ENCODE assay signal across 8 cellular contexts in the genomic region with DNA sequence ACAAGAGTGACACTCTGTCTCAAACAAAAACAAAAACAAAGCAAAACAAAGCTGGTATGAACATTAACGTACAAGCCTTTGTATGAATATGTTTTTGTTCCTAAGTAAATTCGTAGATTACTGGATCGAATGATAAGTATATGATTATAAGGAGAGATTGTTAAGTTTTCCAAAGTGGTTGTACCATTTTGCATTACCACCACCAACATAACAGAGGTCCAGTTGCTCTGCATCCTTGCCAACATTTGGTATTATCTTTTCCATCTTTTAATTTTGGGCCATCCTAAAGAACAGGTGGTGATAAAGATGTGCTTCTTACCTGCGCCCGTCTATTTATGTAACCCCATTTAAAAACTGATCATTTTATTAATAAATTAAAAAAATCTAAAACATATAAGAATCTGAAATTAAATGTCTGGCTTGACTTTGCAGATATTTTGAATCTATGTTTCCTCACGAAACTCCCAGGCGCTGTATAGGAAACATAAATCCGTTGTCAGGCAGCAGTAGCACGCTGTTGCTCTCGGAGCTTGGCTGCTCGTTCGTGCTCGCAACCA. TPM values are rescaled to one million over a fixed set of nuclear protein-coding genes. Genes with fewer than 3 reads are reported as not detected.
DNase-seq lines count a peak whose midpoint lies in the region; TF ChIP-seq lines count a peak whose summit lies in the region.

No MANE protein-coding gene starts in this region.

- no peaks in the 10 kb centered on the region for H3K4me1 Mint-ChIP-seq in Calu3 (ENCODE audit: low read depth, unreplicated experiment)
- peaks cover 6% of the 10 kb centered on the region for H3K4me1 Mint-ChIP-seq in dendritic cell treated with granulocyte-macrophage colony-stimulating factor and Interleukin-4, amounts not matched to agents 40 ng/mL and 50 ng/mL, for 4 days (ENCODE audit: low read depth)

- in situ Hi-C loops in GM13977 (cut with MboI; ENCODE audit: low pct_unique_long_range_greater_than_20kb, low sequenced_read_pairs, unreplicated experiment), result loop anchor here (25.0 kb wide), 1 partner anchor 253 kb away; no protein-coding TSS in a partner anchor

- H3K27ac Mint-ChIP-seq in Calu3 (ENCODE audit: unreplicated experiment), result peak overlapping the region; percentile 96
- peak overlapping the region; percentile 85 for H3K27ac Mint-ChIP-seq in dendritic cell treated with granulocyte-macrophage colony-stimulating factor and Interleukin-4, amounts not matched to agents 40 ng/mL and 50 ng/mL, for 4 days

- intact Hi-C loops in Calu3 (cut with micrococcal nuclease; ENCODE audit: unreplicated experiment), result no loop called here
- intact Hi-C loops in dendritic cell treated with granulocyte-macrophage colony-stimulating factor and Interleukin-4, amounts not matched to agents 40 ng/mL and 50 ng/mL, for 4 days (cut with micrococcal nuclease), result loop anchor here (5.0 kb wide), 3 partner anchors 198 to 1958 kb away; a partner anchor contains a TSS

- no peaks in the 10 kb centered on the region; the same call in 1 of the 2 replicates for H3F3A ChIP-seq in MM.1S (ENCODE audit: insufficient read depth, low read length)

- H3K36me3 Mint-ChIP-seq in Calu3 (ENCODE audit: insufficient read depth, unreplicated experiment), result peaks cover 21% of the 10 kb centered on the region
- H3K36me3 Mint-ChIP-seq in dendritic cell treated with granulocyte-macrophage colony-stimulating factor and Interleukin-4, amounts not matched to agents 40 ng/mL and 50 ng/mL, for 4 days (ENCODE audit: low read depth), result no peaks in the 10 kb centered on the region

- H3K27ac ChIP-seq in MM.1S (ENCODE audit: low read length), result peak overlapping the region; percentile 79; the same call in 1 of the 2 replicates
- peak overlapping the region; percentile 85 for H3K27ac ChIP-seq in neutrophil

- DNase-seq in Calu3 (no peak), MM.1S (no peak), GM03348 (ENCODE audit: low spot score) (no peak), NCI-H1048 (lab: John Stamatoyannopoulos, UW) (no peak), glomerular visceral epithelial cell (ENCODE audit: extremely low spot score) (no peak), GM13977 (ENCODE audit: low spot score) (no peak)

- H3K27me3 ChIP-seq in MM.1S (replicated peaks; ENCODE audit: insufficient read depth, low read length) (no peaks in the 10 kb centered on the region), neutrophil (no peaks in the 10 kb centered on the region)

- no peaks in the 10 kb centered on the region for H3K9me3 Mint-ChIP-seq in Calu3 (ENCODE audit: low read depth, unreplicated experiment)
- H3K9me3 Mint-ChIP-seq in dendritic cell treated with granulocyte-macrophage colony-stimulating factor and Interleukin-4, amounts not matched to agents 40 ng/mL and 50 ng/mL, for 4 days, result no peaks in the 10 kb centered on the region

- H3K27me3 Mint-ChIP-seq in Calu3 (ENCODE audit: unreplicated experiment), result no peaks in the 10 kb centered on the region
- no peaks in the 10 kb centered on the region for H3K27me3 Mint-ChIP-seq in dendritic cell treated with granulocyte-macrophage colony-stimulating factor and Interleukin-4, amounts not matched to agents 40 ng/mL and 50 ng/mL, for 4 days

- H3K4me3 ChIP-seq in MM.1S (ENCODE audit: low read length) (peak overlapping the region; percentile 58), neutrophil (ENCODE audit: low read depth in 1 of 2, low read length in 1 of 2) (peak overlapping the region; percentile 86 to 87)

- BruUV-seq in Calu3 (replicated peaks; lab: Mats Ljungman, UMichigan), result TSS peak; percentile 99

- H3K4me3 Mint-ChIP-seq in Calu3 (ENCODE audit: low read depth, unreplicated experiment), result no peak overlapping the region
- peak overlapping the region; percentile 92 for H3K4me3 Mint-ChIP-seq in dendritic cell treated with granulocyte-macrophage colony-stimulating factor and Interleukin-4, amounts not matched to agents 40 ng/mL and 50 ng/mL, for 4 days

- peak overlapping the region; percentile 51; the same call in 1 of the 2 replicates for H3K9ac ChIP-seq in MM.1S (ENCODE audit: low read length)

- H4K20me1 ChIP-seq in MM.1S (ENCODE audit: insufficient read depth, low read length), result no peaks in the 10 kb centered on the region

- H3K4me1 ChIP-seq in MM.1S (ENCODE audit: low read length) (peaks cover 17% of the 10 kb centered on the region), neutrophil (ENCODE audit: control insufficient read depth in 1 of 2, insufficient read depth in 1 of 2, low read depth in 1 of 2, low read length in 1 of 2) (peaks cover 17 to 19% of the 10 kb centered on the region in 2 experiments)

- H3K79me2 ChIP-seq in MM.1S (ENCODE audit: low read length), result peaks cover 43% of the 10 kb centered on the region

- peak overlapping the region; percentile 75 for H2AFZ ChIP-seq in MM.1S (ENCODE audit: low read length)

- CTCF ChIA-PET in Calu3 (lab: Charles Lee), result no interaction called here

- H3K9me3 ChIP-seq in MM.1S (replicated peaks; ENCODE audit: insufficient read depth, low read length), result no peaks in the 10 kb centered on the region
- H3K9me3 ChIP-seq in neutrophil, result no peaks in the 10 kb centered on the region

- peak overlapping the region; percentile 82 for H3K4me2 ChIP-seq in MM.1S (ENCODE audit: low read depth, low read length)

- H3K9me2 ChIP-seq in MM.1S (replicated peaks; ENCODE audit: insufficient read depth, low read length), result no peaks in the 10 kb centered on the region

- TF ChIP-seq CTCF in Calu3 (IDR thresholded peaks at IDR 0.05; ENCODE audit: unreplicated experiment), result no peak
- TF ChIP-seq CTCF in MM.1S (IDR thresholded peaks at IDR 0.05; ENCODE audit: low read length), result no peak
- no peak for TF ChIP-seq CTCF in neutrophil (IDR thresholded peaks at IDR 0.05)
- no peak for TF ChIP-seq CTCF in GM13977 (IDR thresholded peaks at IDR 0.05; ENCODE audit: extremely low read depth, insufficient read depth, missing control alignments)

- H3K36me3 ChIP-seq in MM.1S (replicated peaks; ENCODE audit: insufficient read depth, low read length) (no peaks in the 10 kb centered on the region), neutrophil (peaks cover 11% of the 10 kb centered on the region)

RNA-seq across cellular contexts. Expression of a gene that starts 0.6 kb away (rescaled TPM):
- 17.9 and 22.2 TPM in 2 replicates for total RNA-seq in Calu3 (2022)
